23 cellular contexts compared by ENCODE assay signal in genomic region chrX:10423716-10424115, GRCh38.
"Had no signal": no experiment of that assay in that cellular context is flagged by ENCODE, and none has a peak within 500 bp of the region (broad histone marks: within the 10 kb centered on the region; RNA-seq: fewer than 3 reads in every experiment).

No MANE protein-coding gene starts in this region.

- H3K4me3 Mint-ChIP-seq: memory B cell; naive thymus-derived CD4-positive, alpha-beta T cell; natural killer cell treated with Interleukin-12 subunit alpha and Interleukin-12 subunit beta and Interleukin-15 and Interleukin-18, amount 100 ng/mL, for 72 hours; stimulated activated naive B cell treated with anti-CD40 and anti-IgM and Interleukin-4, amounts not matched to agents 10 μg/mL and 1 μg/mL and 100 μg/mL, for 72 hours had no signal

- H3K4me3 ChIP-seq: left ventricle myocardium inferior, lung, mucosa of descending colon, ovary, right atrium auricular region, right lobe of liver, smooth muscle cell, stomach, testis, thyroid gland, transverse colon, upper lobe of right lung had no signal

- H3K9me3 ChIP-seq: mucosa of descending colon, testis, thyroid gland, transverse colon, upper lobe of right lung had no signal

- H3K27me3 Mint-ChIP-seq: memory B cell; naive thymus-derived CD4-positive, alpha-beta T cell; natural killer cell treated with Interleukin-12 subunit alpha and Interleukin-12 subunit beta and Interleukin-15 and Interleukin-18, amount 100 ng/mL, for 72 hours; progenitor cell of endocrine pancreas; stimulated activated naive B cell treated with anti-CD40 and anti-IgM and Interleukin-4, amounts not matched to agents 10 μg/mL and 1 μg/mL and 100 μg/mL, for 72 hours had no signal

- H3K27ac ChIP-seq: left ventricle myocardium inferior, ovary, right atrium auricular region, right lobe of liver, stomach, testis, thyroid gland, transverse colon, upper lobe of right lung had no signal

- H3K9me3 Mint-ChIP-seq: memory B cell; natural killer cell treated with Interleukin-12 subunit alpha and Interleukin-12 subunit beta and Interleukin-15 and Interleukin-18, amount 100 ng/mL, for 72 hours had no signal

- H3K27me3 ChIP-seq: ovary, right atrium auricular region, right lobe of liver, stomach, testis, thyroid gland, transverse colon, upper lobe of right lung had no signal

- H3K36me3 Mint-ChIP-seq: memory B cell; naive thymus-derived CD4-positive, alpha-beta T cell; natural killer cell treated with Interleukin-12 subunit alpha and Interleukin-12 subunit beta and Interleukin-15 and Interleukin-18, amount 100 ng/mL, for 72 hours; stimulated activated naive B cell treated with anti-CD40 and anti-IgM and Interleukin-4, amounts not matched to agents 10 μg/mL and 1 μg/mL and 100 μg/mL, for 72 hours had no signal

- H3K4me1 Mint-ChIP-seq: memory B cell; naive thymus-derived CD4-positive, alpha-beta T cell; stimulated activated naive B cell treated with anti-CD40 and anti-IgM and Interleukin-4, amounts not matched to agents 10 μg/mL and 1 μg/mL and 100 μg/mL, for 72 hours had no signal

- H3K36me3 ChIP-seq: left ventricle myocardium inferior, ovary, right atrium auricular region, right lobe of liver, stomach, thyroid gland, transverse colon, upper lobe of right lung had no signal

- H3K4me2 ChIP-seq: smooth muscle cell had no signal

- DNase-seq: islet precursor cell; left ventricle myocardium inferior; midbrain; mucosa of descending colon; naive thymus-derived CD4-positive, alpha-beta T cell; ovary; right lobe of liver; stimulated activated CD4-positive, alpha-beta T cell treated with anti-CD3 and anti-CD28 coated beads, Interleukin-1b, Interleukin-23, amount 100 ng/mL, for 48 hours; stimulated activated CD4-positive, alpha-beta T cell treated with anti-CD3 and anti-CD28 coated beads, Interleukin-2, amount 100 ng/mL, for 48 hours; stimulated activated naive B cell treated with anti-CD40 and anti-IgM and Interleukin-4, amounts not matched to agents 10 μg/mL and 1 μg/mL and 100 μg/mL, for 72 hours; stimulated activated naive CD8-positive, alpha-beta T cell treated with anti-CD3 and anti-CD28 coated beads, Interleukin-15, Interleukin-2, amounts not matched to agents 100 U/mL and 50 U/mL, for 24 hours; stomach; testis; thyroid gland; transverse colon; upper lobe of right lung had no signal

- H3K27ac Mint-ChIP-seq: memory B cell; naive thymus-derived CD4-positive, alpha-beta T cell; natural killer cell treated with Interleukin-12 subunit alpha and Interleukin-12 subunit beta and Interleukin-15 and Interleukin-18, amount 100 ng/mL, for 72 hours; progenitor cell of endocrine pancreas; stimulated activated naive B cell treated with anti-CD40 and anti-IgM and Interleukin-4, amounts not matched to agents 10 μg/mL and 1 μg/mL and 100 μg/mL, for 72 hours had no signal

- H3K4me1 ChIP-seq: left ventricle myocardium inferior, right atrium auricular region, right lobe of liver, stomach, testis, thyroid gland, transverse colon, upper lobe of right lung had no signal

- ATAC-seq: mucosa of descending colon; naive thymus-derived CD4-positive, alpha-beta T cell; natural killer cell treated with Interleukin-12 subunit alpha and Interleukin-12 subunit beta and Interleukin-15 and Interleukin-18, amount 100 ng/mL, for 72 hours; right lobe of liver; stimulated activated naive B cell treated with anti-CD40 and anti-IgM and Interleukin-4, amounts not matched to agents 10 μg/mL and 1 μg/mL and 100 μg/mL, for 72 hours; stimulated activated naive CD8-positive, alpha-beta T cell treated with anti-CD3 and anti-CD28 coated beads, Interleukin-15, Interleukin-2, amounts not matched to agents 100 U/mL and 50 U/mL, for 24 hours; upper lobe of right lung had no signal

- FAIRE-seq: urothelium cell line had no signal
